In the genomic region with DNA sequence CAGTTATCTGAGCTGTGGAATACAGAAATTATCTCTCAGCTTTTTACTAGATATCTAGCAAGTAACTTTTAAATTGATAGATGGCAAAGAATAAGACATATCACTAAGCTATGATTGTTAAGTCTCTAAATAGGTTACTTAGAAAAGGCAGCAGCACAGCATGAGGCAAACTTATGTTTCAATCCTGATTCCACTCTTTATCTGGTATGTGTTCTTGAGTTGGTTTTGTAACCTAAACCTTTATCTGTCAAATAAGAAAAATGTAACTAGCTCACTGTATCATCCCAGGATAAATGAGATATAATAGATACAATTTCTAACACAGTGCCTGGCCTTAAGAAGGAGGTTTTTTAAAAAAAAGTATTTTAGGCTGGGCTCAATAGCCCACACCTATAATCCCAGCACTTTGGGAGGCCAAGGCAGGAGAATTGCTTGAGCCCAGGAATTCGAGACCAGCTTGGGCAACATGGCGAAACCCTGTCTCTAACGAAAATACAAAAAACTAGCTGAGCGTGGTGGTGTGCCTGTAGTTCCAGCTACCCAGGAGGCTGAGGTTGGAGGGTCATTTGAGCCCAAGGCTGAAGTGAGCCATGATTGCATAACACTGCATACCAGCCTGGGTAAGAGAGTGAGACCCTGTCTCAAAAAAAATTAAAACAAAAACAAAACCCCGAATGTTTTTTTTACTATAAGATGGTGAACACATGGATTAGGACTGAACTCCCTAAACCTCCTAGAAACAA, we compare ENCODE assay signal across 21 cellular contexts.
"Had no signal": no experiment of that assay in that cellular context is flagged by ENCODE, and none has a peak within 500 bp of the region (broad histone marks: within the 10 kb centered on the region; RNA-seq: fewer than 3 reads in every experiment).

No MANE protein-coding gene starts in this region.

- DNase-seq: Kasumi-1, MM.1S, NCI-H1092 treated with DMSO at 0.1 percent for 48 hours, NCI-H1436, NCI-H187, NCI-H2029, NCI-H2081 treated with DMSO at 0.1 percent for 48 hours, NCI-H2171, NCI-H226, NCI-H446, NCI-H510A, NCI-H524 treated with DMSO at 0.1 percent for 48 hours, NCI-H69, NCI-H774, SHP77, SK-N-SH, SW 1271 had no signal

- H3K9me3 ChIP-seq: SK-N-SH had no signal

- H3K4me3 Mint-ChIP-seq: IgD-negative memory B cell had no signal

- H3K4me1 Mint-ChIP-seq: IgD-negative memory B cell had no signal

- H3K27me3 Mint-ChIP-seq: IgD-negative memory B cell had no signal

- ATAC-seq: K562, Panc1 had no signal

- H3K4me3 ChIP-seq: K562 had no signal

- H3K9me3 Mint-ChIP-seq: IgD-negative memory B cell had no signal

- H3K9ac ChIP-seq: KMS-11, SK-N-SH had no signal
